In the genomic region with DNA sequence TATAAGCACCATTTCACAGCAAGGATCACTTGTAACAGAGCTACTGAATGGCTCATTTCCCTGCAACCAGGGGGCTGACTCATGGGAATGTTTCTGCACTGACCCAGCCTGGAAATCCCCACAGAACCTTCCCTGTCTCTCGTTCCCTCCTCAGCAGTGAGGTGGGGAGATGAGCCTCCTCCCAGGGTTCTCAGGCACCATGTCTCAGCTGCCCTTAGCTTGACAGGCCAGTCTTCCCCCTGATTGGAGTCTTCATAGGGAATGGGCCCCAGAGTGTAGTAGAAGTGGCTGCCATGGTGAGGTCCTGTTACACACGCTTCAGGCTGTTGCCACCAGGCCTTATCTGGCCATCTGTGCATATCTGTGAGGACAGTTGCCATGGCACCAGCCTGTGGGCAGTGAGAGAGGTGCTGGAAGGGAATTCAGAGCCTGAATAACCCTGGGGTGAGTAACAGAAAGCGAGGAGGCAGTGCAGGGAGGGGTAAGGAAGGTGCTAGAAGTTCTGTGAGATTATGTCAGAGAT, we compare ENCODE assay signal across 9 cellular contexts.
DNase-seq lines count a peak whose midpoint lies in the region; ATAC-seq and TF ChIP-seq lines count a peak whose summit lies in the region.
"Had no signal": no experiment of that assay in that cellular context is flagged by ENCODE, and none has a peak within 500 bp of the region (broad histone marks: within the 10 kb centered on the region; RNA-seq: fewer than 3 reads in every experiment).

No MANE protein-coding gene starts in this region.

- H3K9me3 ChIP-seq in mesodermal cell (ENCODE audit: control insufficient read depth, low read length) = no peaks in the 10 kb centered on the region

- 37 to 42% methylated on average over 2 of the region's 3 CpGs for WGBS in mesodermal cell (ENCODE audit: insufficient coverage in 2 of 2), 2 experiments

- H3K27ac ChIP-seq in mesodermal cell (ENCODE audit: low read depth, low read length, severe bottlenecking) = peak overlapping the region; percentile 94

- in situ Hi-C loops in astrocyte of the cerebellum (cut with HindIII; ENCODE audit: low sequenced_read_pairs) = no loop called here

- peaks cover 30% of the 10 kb centered on the region for H3K4me1 ChIP-seq in mesodermal cell (ENCODE audit: control insufficient read depth, insufficient read depth, low read length, poor library complexity, severe bottlenecking)

- H3K36me3 ChIP-seq in mesodermal cell (ENCODE audit: control insufficient read depth, insufficient read depth, low read length) = no peaks in the 10 kb centered on the region

- ATAC-seq in GM19455 (IDR thresholded peaks at IDR 0.05; ENCODE audit: unreplicated experiment) (no peak), HG02970 (IDR thresholded peaks at IDR 0.05; ENCODE audit: low FRiP score, unreplicated experiment) (no peak)

- no peak for TF ChIP-seq CTCF in astrocyte of the cerebellum (IDR thresholded peaks at IDR 0.05; ENCODE audit: low read depth, low read length, missing control alignments)

- H3K4me3 ChIP-seq in astrocyte of the cerebellum (ENCODE audit: low read depth, low read length) (no peak overlapping the region), mesodermal cell (ENCODE audit: extremely low read depth, insufficient read depth, low read length, poor library complexity, severe bottlenecking) (no peak overlapping the region)

- DNase-seq in SHP77 (lab: John Stamatoyannopoulos, UW) = peak; percentile 37 to 52
- no peak for DNase-seq in SHP77 treated with DMSO at 0.1 percent for 48 hours (lab: John Stamatoyannopoulos, UW)
- peak; percentile 93 for DNase-seq in HS-5 (ENCODE audit: low read depth)
- peak; percentile 74 for DNase-seq in astrocyte of the cerebellum (ENCODE audit: low read depth)
- DNase-seq in NCI-H1930 (lab: John Stamatoyannopoulos, UW) = no peak
- DNase-seq: DND-41 had no signal

Comparison
In these comparisons a context has a peak if more than half of its experiments do, and no peak if none do; other contexts are left out.
1. DNase-seq: peak in SHP77 (2 of 2), HS-5 (single experiment) and astrocyte of the cerebellum (single experiment); none in SHP77 treated with DMSO at 0.1 percent for 48 hours (single experiment) and NCI-H1930 (0 of 2).